Comparison of ENCODE assay signal across 8 cellular contexts in the genomic region with DNA sequence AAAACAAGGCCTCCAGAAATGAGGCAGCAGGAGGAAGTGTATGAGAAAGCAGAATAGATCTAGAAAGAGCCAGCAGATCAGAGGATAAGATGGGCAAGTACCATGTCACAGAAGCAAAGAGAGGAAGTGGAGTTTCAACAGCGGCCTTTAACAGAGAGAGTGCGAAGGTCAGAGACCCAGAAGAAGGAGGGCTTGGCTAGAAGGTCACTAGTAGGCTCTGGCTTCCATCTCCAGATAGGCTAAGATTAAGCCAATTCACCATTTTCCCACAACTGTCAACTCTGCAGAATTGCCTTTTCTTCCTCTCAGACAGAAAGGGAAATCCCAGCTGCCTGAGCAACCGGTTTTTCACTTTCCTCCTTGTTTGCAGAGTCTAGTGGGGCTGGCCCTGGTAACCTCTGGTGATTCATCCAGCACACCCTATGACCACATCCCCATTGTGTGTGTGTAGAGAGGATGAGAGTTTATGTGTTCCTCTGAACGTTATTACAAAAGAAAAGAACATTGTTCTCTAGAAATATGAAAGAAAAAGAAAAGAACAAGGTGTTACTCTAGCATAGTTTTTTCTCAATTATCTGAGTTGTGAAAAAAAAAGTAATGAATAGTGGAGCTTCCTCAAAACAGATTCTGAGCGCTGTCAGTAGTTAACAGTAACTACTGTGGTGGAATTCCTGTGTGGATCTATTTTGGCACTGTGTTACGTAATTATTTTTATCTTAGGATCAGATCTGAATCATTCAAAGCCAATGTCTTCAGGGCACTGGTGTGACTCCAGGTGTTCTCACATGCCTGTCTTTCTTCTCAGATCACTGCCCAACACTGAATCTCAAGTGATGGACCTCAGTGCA.
A peak's percentile ranks its signal among the peaks of the same experiment; 100 is the strongest.
DNase-seq lines count a peak whose midpoint lies in the region; ATAC-seq and TF ChIP-seq lines count a peak whose summit lies in the region.

No MANE protein-coding gene starts in this region.

- H3K9me3 Mint-ChIP-seq in CD8-positive, alpha-beta T cell, result no peaks in the 10 kb centered on the region

- H3K4me3 Mint-ChIP-seq in CD8-positive, alpha-beta T cell, result no peak overlapping the region

- no peaks in the 10 kb centered on the region for H3K27me3 Mint-ChIP-seq in CD8-positive, alpha-beta T cell (ENCODE audit: low read depth)

- no peaks in the 10 kb centered on the region for H3K27me3 ChIP-seq in CD8-positive, alpha-beta T cell (ENCODE audit: insufficient read depth, low read length)
- H3K27me3 ChIP-seq in colonic mucosa, result no peaks in the 10 kb centered on the region

- H3K36me3 Mint-ChIP-seq in CD8-positive, alpha-beta T cell, result no peaks in the 10 kb centered on the region

- peak; percentile 2 to 56 (median 26) for DNase-seq in CD8-positive, alpha-beta T cell
- DNase-seq in HT-29 (ENCODE audit: low spot score) (peak; percentile 96), colonic mucosa (peak; percentile 84), midbrain (lab: John Stamatoyannopoulos, UW) (peak; percentile 16), mesenteric fat pad (ENCODE audit: low spot score) (no peak)
- peak; percentile 39 for DNase-seq in stimulated activated CD8-positive, alpha-beta memory T cell treated with anti-CD3 and anti-CD28 coated beads, Interleukin-4, amount 100 ng/mL, for 24 hours (ENCODE audit: low read depth)

- CTCF ChIA-PET in CD8-positive, alpha-beta T cell (lab: Charles Lee), result no interaction called here

- H3K4me1 ChIP-seq in CD8-positive, alpha-beta T cell (ENCODE audit: insufficient read depth, low read length), result peaks cover 9% of the 10 kb centered on the region
- no peaks in the 10 kb centered on the region for H3K4me1 ChIP-seq in colonic mucosa

- peak; percentile 82 for ATAC-seq in CD8-positive, alpha-beta T cell
- peak; percentile 98 for ATAC-seq in GM21423 (IDR thresholded peaks at IDR 0.05; ENCODE audit: unreplicated experiment)

- no peak overlapping the region for H3K9ac ChIP-seq in colonic mucosa (ENCODE audit: low read depth in 2 of 2, low read length in 2 of 2)

- no peak overlapping the region for H3K4me3 ChIP-seq in CD8-positive, alpha-beta T cell (ENCODE audit: low read depth, low read length)
- no peak overlapping the region for H3K4me3 ChIP-seq in colonic mucosa

- POLR2A ChIA-PET in CD8-positive, alpha-beta T cell (lab: Charles Lee), result no interaction called here

- no peak for TF ChIP-seq CTCF in CD8-positive, alpha-beta T cell (IDR thresholded peaks at IDR 0.05)
- TF ChIP-seq CTCF in VCaP (conservative IDR thresholded peaks at IDR 0.05) (no peak), colonic mucosa (IDR thresholded peaks at IDR 0.05) (no peak)

- H3K27ac Mint-ChIP-seq in CD8-positive, alpha-beta T cell, result peak overlapping the region; percentile 18

- no peaks in the 10 kb centered on the region for H3K36me3 ChIP-seq in CD8-positive, alpha-beta T cell (ENCODE audit: insufficient read depth, low read length)
- H3K36me3 ChIP-seq in colonic mucosa, result no peaks in the 10 kb centered on the region

- H3K9me3 ChIP-seq in CD8-positive, alpha-beta T cell (ENCODE audit: low read length), result no peaks in the 10 kb centered on the region
- H3K9me3 ChIP-seq in colonic mucosa, result no peaks in the 10 kb centered on the region

- H3K27ac ChIP-seq in CD8-positive, alpha-beta T cell (ENCODE audit: low read depth, low read length), result no peak overlapping the region
- H3K27ac ChIP-seq in VCaP (peak overlapping the region; percentile 75), colonic mucosa (peak overlapping the region; percentile 67)

- H3K4me1 Mint-ChIP-seq in CD8-positive, alpha-beta T cell (ENCODE audit: low read depth), result peaks cover 11% of the 10 kb centered on the region

- intact Hi-C loops in CD8-positive, alpha-beta T cell (cut with DNase I, micrococcal nuclease), result no loop called here
- intact Hi-C loops in colonic mucosa (cut with DNase I), result no loop called here
